1 cellular context compared by ENCODE assay signal in the genomic region with DNA sequence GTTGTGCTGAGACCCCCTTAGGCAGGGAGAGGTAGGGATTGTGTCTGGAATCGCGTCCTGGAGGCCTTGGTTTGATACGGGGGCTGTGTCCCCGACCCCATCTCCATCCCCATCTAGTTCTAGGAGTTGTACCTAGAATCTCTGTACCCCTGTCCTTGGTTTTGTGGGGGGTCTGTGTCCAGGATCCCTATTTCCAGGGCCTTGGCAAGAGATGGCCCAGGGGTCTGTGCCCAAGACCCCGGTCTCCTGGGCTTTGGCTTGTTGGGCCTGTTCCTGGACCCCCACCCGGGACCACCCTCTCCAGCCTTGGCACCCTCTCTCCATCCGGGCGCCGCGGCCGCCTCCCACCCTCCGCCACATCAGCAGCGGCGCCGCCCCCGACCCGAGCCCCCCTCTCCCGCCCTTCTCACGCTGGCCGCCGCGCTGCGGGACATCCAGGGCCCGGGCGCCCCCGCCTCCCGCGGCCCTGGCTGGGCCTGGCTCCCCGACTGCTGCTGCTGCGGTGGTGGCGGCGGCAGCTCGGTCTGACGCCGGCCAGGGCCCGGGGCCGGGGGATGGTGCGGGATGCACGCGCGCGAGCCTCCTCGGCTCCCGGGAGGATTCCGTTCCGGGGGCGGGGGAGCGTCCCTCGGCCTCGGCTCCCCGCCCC.
TF ChIP-seq lines count a peak whose summit lies in the region.

A gene (minus strand): TSS at position 602 of the 649 bp plus-strand sequence. CDS start 168 bp downstream, at position 434.

TF ChIP-seq in GM23338, 12 proteins besides CTCF, POLR2A, EP300 and RAD21 (continued from another document):
- TF ChIP-seq, protein P1, sequence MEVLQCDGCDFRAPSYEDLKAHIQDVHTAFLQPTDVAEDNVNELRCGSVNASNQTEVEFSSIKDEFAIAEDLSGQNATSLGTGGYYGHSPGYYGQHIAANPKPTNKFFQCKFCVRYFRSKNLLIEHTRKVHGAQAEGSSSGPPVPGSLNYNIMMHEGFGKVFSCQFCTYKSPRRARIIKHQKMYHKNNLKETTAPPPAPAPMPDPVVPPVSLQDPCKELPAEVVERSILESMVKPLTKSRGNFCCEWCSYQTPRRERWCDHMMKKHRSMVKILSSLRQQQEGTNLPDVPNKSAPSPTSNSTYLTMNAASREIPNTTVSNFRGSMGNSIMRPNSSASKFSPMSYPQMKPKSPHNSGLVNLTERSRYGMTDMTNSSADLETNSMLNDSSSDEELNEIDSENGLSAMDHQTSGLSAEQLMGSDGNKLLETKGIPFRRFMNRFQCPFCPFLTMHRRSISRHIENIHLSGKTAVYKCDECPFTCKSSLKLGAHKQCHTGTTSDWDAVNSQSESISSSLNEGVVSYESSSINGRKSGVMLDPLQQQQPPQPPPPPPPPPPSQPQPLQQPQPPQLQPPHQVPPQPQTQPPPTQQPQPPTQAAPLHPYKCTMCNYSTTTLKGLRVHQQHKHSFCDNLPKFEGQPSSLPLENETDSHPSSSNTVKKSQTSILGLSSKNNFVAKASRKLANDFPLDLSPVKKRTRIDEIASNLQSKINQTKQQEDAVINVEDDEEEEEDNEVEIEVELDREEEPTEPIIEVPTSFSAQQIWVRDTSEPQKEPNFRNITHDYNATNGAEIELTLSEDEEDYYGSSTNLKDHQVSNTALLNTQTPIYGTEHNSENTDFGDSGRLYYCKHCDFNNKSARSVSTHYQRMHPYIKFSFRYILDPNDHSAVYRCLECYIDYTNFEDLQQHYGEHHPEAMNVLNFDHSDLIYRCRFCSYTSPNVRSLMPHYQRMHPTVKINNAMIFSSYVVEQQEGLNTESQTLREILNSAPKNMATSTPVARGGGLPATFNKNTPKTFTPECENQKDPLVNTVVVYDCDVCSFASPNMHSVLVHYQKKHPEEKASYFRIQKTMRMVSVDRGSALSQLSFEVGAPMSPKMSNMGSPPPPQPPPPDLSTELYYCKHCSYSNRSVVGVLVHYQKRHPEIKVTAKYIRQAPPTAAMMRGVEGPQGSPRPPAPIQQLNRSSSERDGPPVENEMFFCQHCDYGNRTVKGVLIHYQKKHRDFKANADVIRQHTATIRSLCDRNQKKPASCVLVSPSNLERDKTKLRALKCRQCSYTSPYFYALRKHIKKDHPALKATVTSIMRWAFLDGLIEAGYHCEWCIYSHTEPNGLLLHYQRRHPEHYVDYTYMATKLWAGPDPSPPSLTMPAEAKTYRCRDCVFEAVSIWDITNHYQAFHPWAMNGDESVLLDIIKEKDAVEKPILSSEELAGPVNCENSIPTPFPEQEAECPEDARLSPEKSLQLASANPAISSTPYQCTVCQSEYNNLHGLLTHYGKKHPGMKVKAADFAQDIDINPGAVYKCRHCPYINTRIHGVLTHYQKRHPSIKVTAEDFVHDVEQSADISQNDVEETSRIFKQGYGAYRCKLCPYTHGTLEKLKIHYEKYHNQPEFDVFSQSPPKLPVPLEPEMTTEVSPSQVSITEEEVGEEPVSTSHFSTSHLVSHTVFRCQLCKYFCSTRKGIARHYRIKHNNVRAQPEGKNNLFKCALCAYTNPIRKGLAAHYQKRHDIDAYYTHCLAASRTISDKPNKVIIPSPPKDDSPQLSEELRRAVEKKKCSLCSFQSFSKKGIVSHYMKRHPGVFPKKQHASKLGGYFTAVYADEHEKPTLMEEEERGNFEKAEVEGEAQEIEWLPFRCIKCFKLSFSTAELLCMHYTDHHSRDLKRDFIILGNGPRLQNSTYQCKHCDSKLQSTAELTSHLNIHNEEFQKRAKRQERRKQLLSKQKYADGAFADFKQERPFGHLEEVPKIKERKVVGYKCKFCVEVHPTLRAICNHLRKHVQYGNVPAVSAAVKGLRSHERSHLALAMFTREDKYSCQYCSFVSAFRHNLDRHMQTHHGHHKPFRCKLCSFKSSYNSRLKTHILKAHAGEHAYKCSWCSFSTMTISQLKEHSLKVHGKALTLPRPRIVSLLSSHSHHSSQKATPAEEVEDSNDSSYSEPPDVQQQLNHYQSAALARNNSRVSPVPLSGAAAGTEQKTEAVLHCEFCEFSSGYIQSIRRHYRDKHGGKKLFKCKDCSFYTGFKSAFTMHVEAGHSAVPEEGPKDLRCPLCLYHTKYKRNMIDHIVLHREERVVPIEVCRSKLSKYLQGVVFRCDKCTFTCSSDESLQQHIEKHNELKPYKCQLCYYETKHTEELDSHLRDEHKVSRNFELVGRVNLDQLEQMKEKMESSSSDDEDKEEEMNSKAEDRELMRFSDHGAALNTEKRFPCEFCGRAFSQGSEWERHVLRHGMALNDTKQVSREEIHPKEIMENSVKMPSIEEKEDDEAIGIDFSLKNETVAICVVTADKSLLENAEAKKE (CRISPR knock-in tag; IDR thresholded peaks at IDR 0.05), result no peak
- TF ChIP-seq STAT1 (IDR thresholded peaks at IDR 0.05; ENCODE audit: unreplicated experiment) (no peak), ZNF331 (CRISPR knock-in tag; IDR thresholded peaks at IDR 0.05; ENCODE audit: low read depth) (no peak)
